19 cellular contexts compared by ENCODE assay signal in genomic region chr10:101512741-101513140, GRCh38.
A peak's percentile ranks its signal among the peaks of the same experiment; 100 is the strongest.
DNase-seq lines count a peak whose midpoint lies in the region; ATAC-seq and TF ChIP-seq lines count a peak whose summit lies in the region.
"Had no signal": no experiment of that assay in that cellular context is flagged by ENCODE, and none has a peak within 500 bp of the region (broad histone marks: within the 10 kb centered on the region; RNA-seq: fewer than 3 reads in every experiment).

No MANE protein-coding gene starts in this region.

- no peaks in the 10 kb centered on the region for H3K27me3 Mint-ChIP-seq in GM23338 (ENCODE audit: insufficient read depth, low read depth, poor library complexity)
- H3K27me3 Mint-ChIP-seq: naive thymus-derived CD8-positive, alpha-beta T cell had no signal

- H3K4me3 ChIP-seq in GM23248 = no peak overlapping the region
- H3K4me3 ChIP-seq in fibroblast of villous mesenchyme (ENCODE audit: low read depth, low read length) = no peak overlapping the region
- H3K4me3 ChIP-seq in GM23338 = no peak overlapping the region
- H3K4me3 ChIP-seq: thyroid gland had no signal

- CTCF ChIA-PET in RWPE1 (lab: Yijun Ruan, JAX) = interaction anchor here (0.6 to 1.4 kb wide), 2 partner anchors 25 to 90 kb away, joined by 3 to 4 read pairs; no protein-coding TSS in a partner anchor

- H3F3A ChIP-seq in GM23248 (ENCODE audit: insufficient read depth) (0 out of 2 replicates have a peak, but pooled peaks cover 8% of the 10 kb centered on the region), GM23338 (replicated peaks; ENCODE audit: low read depth) (no peaks in the 10 kb centered on the region)

- H3K27ac Mint-ChIP-seq in GM23338 = no peak overlapping the region
- H3K27ac Mint-ChIP-seq: naive thymus-derived CD8-positive, alpha-beta T cell; T-helper 2 cell treated with Interferon-gamma antibody and Interleukin-4, amounts not matched to agents 5 μg/mL and 100 μg/mL, for 36 hours had no signal

- H3K4me1 Mint-ChIP-seq in GM23338 = no peaks in the 10 kb centered on the region

- H3K27ac ChIP-seq in GM23248 (no peak overlapping the region), RWPE1 (no peak overlapping the region), GM23338 (ENCODE audit: low read depth) (no peak overlapping the region)
- H3K27ac ChIP-seq: C4-2B, epithelial cell of prostate, thyroid gland had no signal

- no peaks in the 10 kb centered on the region for H3K36me3 ChIP-seq in GM23248 (ENCODE audit: low read depth)
- H3K36me3 ChIP-seq in GM23338 (ENCODE audit: insufficient read depth) = no peaks in the 10 kb centered on the region
- H3K36me3 ChIP-seq: thyroid gland had no signal

- H4K20me1 ChIP-seq in GM23248 (ENCODE audit: insufficient read depth) (no peaks in the 10 kb centered on the region), GM23338 (replicated peaks; ENCODE audit: insufficient read depth) (no peaks in the 10 kb centered on the region)

- no peaks in the 10 kb centered on the region for H3K79me2 ChIP-seq in GM23248 (ENCODE audit: insufficient read depth)
- no peaks in the 10 kb centered on the region for H3K79me2 ChIP-seq in GM23338 (replicated peaks; ENCODE audit: insufficient read depth)

- no peak overlapping the region for H2AFZ ChIP-seq in GM23248
- no peak overlapping the region for H2AFZ ChIP-seq in GM23338

- H3K9me3 ChIP-seq in GM23248 (ENCODE audit: low read depth) = no peaks in the 10 kb centered on the region
- H3K9me3 ChIP-seq: thyroid gland had no signal

- H3K9ac ChIP-seq in GM23248 = no peak overlapping the region

- H3K9me2 ChIP-seq in GM23248 (ENCODE audit: insufficient read depth) (no peaks in the 10 kb centered on the region), GM23338 (ENCODE audit: insufficient read depth) (no peaks in the 10 kb centered on the region)

- ATAC-seq in GM23338 (no peak), GM19035 (IDR thresholded peaks at IDR 0.05; ENCODE audit: unreplicated experiment) (no peak)
- ATAC-seq: naive thymus-derived CD8-positive, alpha-beta T cell had no signal

- H3K4me3 Mint-ChIP-seq in GM23338 = no peak overlapping the region
- H3K4me3 Mint-ChIP-seq: naive thymus-derived CD8-positive, alpha-beta T cell; T-helper 2 cell treated with Interferon-gamma antibody and Interleukin-4, amounts not matched to agents 5 μg/mL and 100 μg/mL, for 36 hours had no signal

- H3K36me3 Mint-ChIP-seq in GM23338 (ENCODE audit: low read depth) = no peaks in the 10 kb centered on the region

- DNase-seq in AG20443 (ENCODE audit: low spot score) (peak; percentile 49), GM23248 (peak; percentile 86), RWPE1 (ENCODE audit: low spot score) (peak; percentile 14), fibroblast of villous mesenchyme (ENCODE audit: low read depth) (peak; percentile 20), NCI-H1694 treated with DMSO at 0.1 percent for 48 hours (lab: John Stamatoyannopoulos, UW) (no peak), GM19238 (ENCODE audit: insufficient read length, low spot score) (no peak), GM23338 (ENCODE audit: low spot score) (no peak)
- DNase-seq: activated CD4-positive, alpha-beta T cell treated with anti-CD3 and anti-CD28 coated beads for 48 hours; hippocampal formation; naive thymus-derived CD8-positive, alpha-beta T cell; NCI-H69; retina; RPMI8226; stimulated activated CD4-positive, alpha-beta T cell treated with anti-CD3 and anti-CD28 coated beads, Interleukin-4, amount 100 ng/mL, for 1 hour; thyroid gland had no signal

- no peaks in the 10 kb centered on the region for H3K27me3 ChIP-seq in GM23248 (replicated peaks; ENCODE audit: insufficient read depth)
- H3K27me3 ChIP-seq in GM23338 (ENCODE audit: insufficient read depth) = no peaks in the 10 kb centered on the region
- H3K27me3 ChIP-seq: thyroid gland had no signal

- H3K4me2 ChIP-seq in GM23248 (ENCODE audit: unreplicated experiment) (no peak overlapping the region), GM23338 (no peak overlapping the region)

- no peaks in the 10 kb centered on the region for H3K9me3 Mint-ChIP-seq in GM23338
- H3K9me3 Mint-ChIP-seq: naive thymus-derived CD8-positive, alpha-beta T cell; T-helper 2 cell treated with Interferon-gamma antibody and Interleukin-4, amounts not matched to agents 5 μg/mL and 100 μg/mL, for 36 hours had no signal

- H3K4me1 ChIP-seq in GM23248 (ENCODE audit: insufficient read depth) (no peaks in the 10 kb centered on the region; the same call in 1 of the 2 replicates), GM23338 (ENCODE audit: insufficient read depth) (no peaks in the 10 kb centered on the region)
- H3K4me1 ChIP-seq: thyroid gland had no signal

- in situ Hi-C loops in GM23248 (cut with MboI) = no loop called here

- no peak for TF ChIP-seq CTCF in RWPE1 (conservative IDR thresholded peaks at IDR 0.05; ENCODE audit: low read depth)
- no peak for TF ChIP-seq CTCF in fibroblast of villous mesenchyme (IDR thresholded peaks at IDR 0.05; ENCODE audit: insufficient read depth, low read depth, low read length)
- TF ChIP-seq CTCF in GM23338 (conservative IDR thresholded peaks at IDR 0.05; ENCODE audit: low read depth in 2 of 2) = no peak

- POLR2A ChIA-PET in RWPE1 (lab: Yijun Ruan, JAX; ENCODE audit: low non-redundant PET) = no interaction called here

TF ChIP-seq in GM23338, 12 proteins besides CTCF, POLR2A, EP300 and RAD21 (continues in another document):
- TF ChIP-seq JUNB (IDR thresholded peaks at IDR 0.05; ENCODE audit: unreplicated experiment) (no peak), ETS1 (IDR thresholded peaks at IDR 0.05) (no peak), NANOG (IDR thresholded peaks at IDR 0.05; ENCODE audit: borderline replicate concordance) (no peak), CREB1 (CRISPR knock-in tag; IDR thresholded peaks at IDR 0.05; ENCODE audit: low read depth) (no peak), ZNF114 (CRISPR knock-in tag; IDR thresholded peaks at IDR 0.05) (no peak), EZH2 (IDR thresholded peaks at IDR 0.05; ENCODE audit: low read depth, unreplicated experiment) (no peak), POLR2AphosphoS5 (IDR thresholded peaks at IDR 0.05; ENCODE audit: low read depth) (no peak), STAT1 (IDR thresholded peaks at IDR 0.05; ENCODE audit: unreplicated experiment) (no peak)
- TF ChIP-seq, protein P1, sequence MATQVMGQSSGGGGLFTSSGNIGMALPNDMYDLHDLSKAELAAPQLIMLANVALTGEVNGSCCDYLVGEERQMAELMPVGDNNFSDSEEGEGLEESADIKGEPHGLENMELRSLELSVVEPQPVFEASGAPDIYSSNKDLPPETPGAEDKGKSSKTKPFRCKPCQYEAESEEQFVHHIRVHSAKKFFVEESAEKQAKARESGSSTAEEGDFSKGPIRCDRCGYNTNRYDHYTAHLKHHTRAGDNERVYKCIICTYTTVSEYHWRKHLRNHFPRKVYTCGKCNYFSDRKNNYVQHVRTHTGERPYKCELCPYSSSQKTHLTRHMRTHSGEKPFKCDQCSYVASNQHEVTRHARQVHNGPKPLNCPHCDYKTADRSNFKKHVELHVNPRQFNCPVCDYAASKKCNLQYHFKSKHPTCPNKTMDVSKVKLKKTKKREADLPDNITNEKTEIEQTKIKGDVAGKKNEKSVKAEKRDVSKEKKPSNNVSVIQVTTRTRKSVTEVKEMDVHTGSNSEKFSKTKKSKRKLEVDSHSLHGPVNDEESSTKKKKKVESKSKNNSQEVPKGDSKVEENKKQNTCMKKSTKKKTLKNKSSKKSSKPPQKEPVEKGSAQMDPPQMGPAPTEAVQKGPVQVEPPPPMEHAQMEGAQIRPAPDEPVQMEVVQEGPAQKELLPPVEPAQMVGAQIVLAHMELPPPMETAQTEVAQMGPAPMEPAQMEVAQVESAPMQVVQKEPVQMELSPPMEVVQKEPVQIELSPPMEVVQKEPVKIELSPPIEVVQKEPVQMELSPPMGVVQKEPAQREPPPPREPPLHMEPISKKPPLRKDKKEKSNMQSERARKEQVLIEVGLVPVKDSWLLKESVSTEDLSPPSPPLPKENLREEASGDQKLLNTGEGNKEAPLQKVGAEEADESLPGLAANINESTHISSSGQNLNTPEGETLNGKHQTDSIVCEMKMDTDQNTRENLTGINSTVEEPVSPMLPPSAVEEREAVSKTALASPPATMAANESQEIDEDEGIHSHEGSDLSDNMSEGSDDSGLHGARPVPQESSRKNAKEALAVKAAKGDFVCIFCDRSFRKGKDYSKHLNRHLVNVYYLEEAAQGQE (IDR thresholded peaks at IDR 0.05; ENCODE audit: unreplicated experiment) = no peak

Comparison
In these comparisons a context has a peak if more than half of its experiments do, and no peak if none do; other contexts are left out.
1. DNase-seq: peak in AG20443 (single experiment), GM23248 (single experiment), RWPE1 (single experiment) and fibroblast of villous mesenchyme (single experiment); none in NCI-H1694 treated with DMSO at 0.1 percent for 48 hours (single experiment), GM19238 (single experiment) and GM23338 (single experiment).